In genomic region chr17:74150428-74151025, GRCh38 we compare ENCODE assay signal across 19 cellular contexts. TPM values are rescaled to one million over a fixed set of nuclear protein-coding genes. Genes with fewer than 3 reads are reported as not detected.
DNase-seq lines count a peak whose midpoint lies in the region; ATAC-seq, FAIRE-seq and TF ChIP-seq lines count a peak whose summit lies in the region.
"Had no signal": no experiment of that assay in that cellular context is flagged by ENCODE, and none has a peak within 500 bp of the region (broad histone marks: within the 10 kb centered on the region; RNA-seq: fewer than 3 reads in every experiment).

No MANE protein-coding gene starts in this region.

- FAIRE-seq in kidney (lab: Jason Lieb, UNC): no peak
- FAIRE-seq: D721Med, G401.6 had no signal

- no peaks in the 10 kb centered on the region for H3K79me2 ChIP-seq in Karpas-422 (ENCODE audit: low read length)

- H3K36me3 ChIP-seq in kidney (ENCODE audit: control insufficient read depth in 1 of 2, insufficient read depth in 2 of 2, low read length in 2 of 2) (no peaks in the 10 kb centered on the region), Karpas-422 (ENCODE audit: insufficient read depth, low read length) (no peaks in the 10 kb centered on the region)
- H3K36me3 ChIP-seq: BLaER1, MG63 had no signal

- no peaks in the 10 kb centered on the region for H4K20me1 ChIP-seq in Karpas-422 (ENCODE audit: insufficient read depth, low read depth, low read length)
- H4K20me1 ChIP-seq: BLaER1 had no signal

- H3K4me1 ChIP-seq in kidney (ENCODE audit: control insufficient read depth in 1 of 2, insufficient read depth in 1 of 2, low read depth in 1 of 2, low read length in 2 of 2) (no peaks in the 10 kb centered on the region), Karpas-422 (ENCODE audit: low read length) (no peaks in the 10 kb centered on the region)

- H3K4me3 Mint-ChIP-seq in osteocyte (ENCODE audit: unreplicated experiment): no peak overlapping the region
- H3K4me3 Mint-ChIP-seq: CD8-positive, alpha-beta T cell had no signal

- H3K27ac ChIP-seq in kidney (ENCODE audit: low read depth in 2 of 2, low read length in 2 of 2): no peak overlapping the region
- H3K27ac ChIP-seq in Karpas-422 (ENCODE audit: low read length): no peak overlapping the region
- H3K27ac ChIP-seq: BLaER1 had no signal

- TF ChIP-seq CTCF in kidney (IDR thresholded peaks at IDR 0.05; ENCODE audit: borderline replicate concordance, extremely low read depth, insufficient read depth): no peak
- TF ChIP-seq CTCF in osteocyte (IDR thresholded peaks at IDR 0.05): no peak

- H3K27me3 Mint-ChIP-seq in osteocyte (ENCODE audit: unreplicated experiment): no peaks in the 10 kb centered on the region

- H3K4me2 ChIP-seq in Karpas-422 (ENCODE audit: low read depth, low read length, poor library complexity, severe bottlenecking): no peak overlapping the region
- H3K4me2 ChIP-seq: BLaER1 had no signal

- H3K9me3 ChIP-seq in kidney (ENCODE audit: control insufficient read depth in 1 of 2, low read length in 2 of 2): no peaks in the 10 kb centered on the region
- no peaks in the 10 kb centered on the region for H3K9me3 ChIP-seq in Karpas-422 (ENCODE audit: low read length)
- H3K9me3 ChIP-seq: BLaER1, MG63 had no signal

- no peaks in the 10 kb centered on the region for H3K9me2 ChIP-seq in Karpas-422 (replicated peaks; ENCODE audit: insufficient read depth, low read length)

- no peak overlapping the region for H3K9ac ChIP-seq in kidney (ENCODE audit: low read length in 2 of 2)
- no peak overlapping the region for H3K9ac ChIP-seq in Karpas-422 (ENCODE audit: low read length)
- H3K9ac ChIP-seq: BLaER1 had no signal

- no peak for ATAC-seq in HG02588 (IDR thresholded peaks at IDR 0.05; ENCODE audit: unreplicated experiment)
- ATAC-seq: CD8-positive, alpha-beta T cell had no signal

- no peaks in the 10 kb centered on the region for H3K27me3 ChIP-seq in Karpas-422 (ENCODE audit: low read length)
- H3K27me3 ChIP-seq: BLaER1 had no signal

- no peak overlapping the region for H3K27ac Mint-ChIP-seq in osteocyte (ENCODE audit: unreplicated experiment)
- H3K27ac Mint-ChIP-seq: CD8-positive, alpha-beta T cell had no signal

- H3K36me3 Mint-ChIP-seq in osteocyte (ENCODE audit: unreplicated experiment): no peaks in the 10 kb centered on the region
- H3K36me3 Mint-ChIP-seq: CD8-positive, alpha-beta T cell had no signal

- H3K4me3 ChIP-seq in kidney (ENCODE audit: low read length in 2 of 2) (no peak overlapping the region), Karpas-422 (ENCODE audit: low read length) (no peak overlapping the region)
- H3K4me3 ChIP-seq: BLaER1, MG63 had no signal

- intact Hi-C loops in kidney (cut with DNase I): no loop called here

- H3K4me1 Mint-ChIP-seq in osteocyte (ENCODE audit: unreplicated experiment): no peaks in the 10 kb centered on the region

- H2AFZ ChIP-seq in Karpas-422 (ENCODE audit: low read length): no peak overlapping the region

- H3K9me3 Mint-ChIP-seq in osteocyte (ENCODE audit: unreplicated experiment): peaks cover 6% of the 10 kb centered on the region
- H3K9me3 Mint-ChIP-seq: CD8-positive, alpha-beta T cell had no signal

- DNase-seq in activated CD8-positive, alpha-beta memory T cell treated with anti-CD3 and anti-CD28 coated beads, Interleukin-2, amount 50 U/mL, for 48 hours: peak; percentile 20
- no peak for DNase-seq in activated CD8-positive, alpha-beta memory T cell treated with anti-CD3 and anti-CD28 coated beads, Interleukin-2, amount 50 U/mL, for 4 hours
- DNase-seq in kidney: peak; percentile 47
- peak; percentile 69 for DNase-seq in osteocyte (ENCODE audit: extremely low spot score, unreplicated experiment)
- DNase-seq in Karpas-422: no peak
- DNase-seq in AML-193 (lab: John Stamatoyannopoulos, UW): no peak
- DNase-seq in foreskin melanocyte: no peak
- DNase-seq: 8988T; CD8-positive, alpha-beta T cell; DMS79; MG63; NCI-H1092 treated with DMSO at 0.1 percent for 48 hours; NCI-H2081 treated with DMSO at 0.1 percent for 48 hours; NCI-H510A treated with DMSO at 0.1 percent for 48 hours; NCI-H82 had no signal

RNA-seq across cellular contexts. Expression of gene RPL38, which starts 53.0 kb away (rescaled TPM):
- total RNA-seq in kidney (664 TPM), osteocyte (755 and 762 TPM in 2 replicates)
- 1,966 TPM for polyA plus RNA-seq in kidney (ENCODE audit: insufficient read depth, low read depth, low replicate concordance)
- 3,682 and 4,052 TPM in 2 replicates for total RNA-seq in Karpas-422 (2014; rRNA removed; shearing (Covaris generic); ENCODE audit: low replicate concordance)

Comparison
In these comparisons a context has a peak if more than half of its experiments do, and no peak if none do; other contexts are left out.
1. DNase-seq: peak in activated CD8-positive, alpha-beta memory T cell treated with anti-CD3 and anti-CD28 coated beads, Interleukin-2, amount 50 U/mL, for 48 hours (single experiment), kidney (single experiment) and osteocyte (single experiment); none in activated CD8-positive, alpha-beta memory T cell treated with anti-CD3 and anti-CD28 coated beads, Interleukin-2, amount 50 U/mL, for 4 hours (single experiment), Karpas-422 (single experiment), AML-193 (0 of 2) and foreskin melanocyte (single experiment).